In the genomic region with DNA sequence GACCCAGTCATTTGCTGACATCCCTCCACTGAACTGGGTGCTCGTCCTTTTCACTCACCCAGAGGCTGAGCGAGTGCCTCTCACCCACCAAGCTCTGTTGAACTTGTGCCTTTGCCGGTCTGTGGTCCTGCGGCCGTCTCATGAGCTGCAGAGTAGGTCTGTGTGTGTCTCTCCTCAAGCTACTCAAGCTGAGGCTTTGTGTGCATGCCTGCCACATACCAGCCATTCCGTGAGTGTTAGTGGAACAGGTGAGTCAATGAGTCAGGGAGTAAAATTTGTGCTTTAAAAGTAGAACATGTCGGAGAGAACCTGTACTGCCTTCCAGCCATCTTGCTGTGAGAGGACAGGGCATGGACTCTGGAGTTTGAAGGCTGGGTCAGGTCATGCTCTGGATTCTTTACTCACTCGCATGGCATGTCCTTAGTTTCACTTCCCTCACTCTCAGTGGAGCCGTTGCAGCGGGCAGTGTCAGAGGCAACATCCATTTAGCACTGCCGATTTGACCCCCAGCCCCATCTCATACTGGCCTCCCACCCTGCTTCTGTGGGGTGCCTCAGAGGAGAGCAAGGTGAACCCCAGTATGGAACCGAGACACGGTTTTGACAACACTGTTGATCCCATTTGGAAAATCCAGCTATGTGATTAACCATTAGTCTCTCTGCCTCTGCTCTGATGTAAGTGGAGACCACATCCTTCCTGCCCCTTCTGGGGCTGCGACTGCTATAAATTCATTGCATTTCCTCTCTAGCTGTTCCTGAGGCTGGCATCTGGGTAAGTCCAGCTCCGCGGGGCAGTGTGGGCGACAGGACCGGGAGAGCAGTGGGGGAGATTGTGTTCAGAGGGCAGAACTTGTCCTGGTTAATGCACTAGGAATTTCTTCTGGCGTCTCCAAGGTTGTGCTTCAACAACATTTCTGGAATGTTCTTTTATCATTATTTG, we compare ENCODE assay signal across 8 cellular contexts. TPM values are rescaled to one million over a fixed set of nuclear protein-coding genes. Genes with fewer than 3 reads are reported as not detected.
A peak's percentile ranks its signal among the peaks of the same experiment; 100 is the strongest.
DNase-seq lines count a peak whose midpoint lies in the region; ATAC-seq and TF ChIP-seq lines count a peak whose summit lies in the region.

A gene (plus strand): TSS at position 751 of the 939 bp plus-strand sequence. CDS start 2,628 bp downstream, outside the sequence.

- no peaks in the 10 kb centered on the region for H3K27me3 ChIP-seq in BLaER1 treated with 17β-estradiol and CSF1 and Interleukin-3, amounts not matched to agents 10 nM and 100 nM
- no peaks in the 10 kb centered on the region for H3K27me3 ChIP-seq in adrenal gland
- H3K27me3 ChIP-seq in lower lobe of right lung (ENCODE audit: low read depth) = no peaks in the 10 kb centered on the region
- no peaks in the 10 kb centered on the region for H3K27me3 ChIP-seq in upper lobe of right lung

- H3K4me3 ChIP-seq in BLaER1 treated with 17β-estradiol and CSF1 and Interleukin-3, amounts not matched to agents 10 nM and 100 nM = peak within 1 kb of the TSS; percentile 70 to 96 (median 87)
- H3K4me3 ChIP-seq in adrenal gland = peak within 1 kb of the TSS in 1 of 4 donors; percentile 38
- H3K4me3 ChIP-seq in lower lobe of right lung = peak within 1 kb of the TSS; percentile 35
- peak within 1 kb of the TSS; percentile 32 for H3K4me3 ChIP-seq in upper lobe of right lung

- H4K20me1 ChIP-seq in BLaER1 treated with 17β-estradiol and CSF1 and Interleukin-3, amounts not matched to agents 10 nM and 100 nM = peaks cover 15 to 43% (median 36%) of the 10 kb centered on the region in 11 experiments

- peak within 1 kb of the TSS; percentile 87 to 98 (median 95) for H3K9ac ChIP-seq in BLaER1 treated with 17β-estradiol and CSF1 and Interleukin-3, amounts not matched to agents 10 nM and 100 nM

- DNase-seq in adrenal gland = peak; percentile 17 to 62 (median 35)
- peak; percentile 62 for DNase-seq in lower lobe of right lung
- DNase-seq in upper lobe of right lung = peak; percentile 75
- no peak for DNase-seq in NCI-H345 treated with DMSO at 0.1 percent for 48 hours (lab: John Stamatoyannopoulos, UW; ENCODE audit: unreplicated experiment)
- DNase-seq in NK-92 treated with Interleukin-12 subunit alpha and Interleukin-12 subunit beta, amount 100 ng/mL, for 24 hours (lab: John Stamatoyannopoulos, UW) = no peak

- H3K36me3 ChIP-seq in BLaER1 treated with 17β-estradiol and CSF1 and Interleukin-3, amounts not matched to agents 10 nM and 100 nM = peaks cover 27 to 41% (median 36%) of the 10 kb centered on the region in 11 experiments
- H3K36me3 ChIP-seq in adrenal gland (replicated peaks in 1 of 2) = no peaks in the 10 kb centered on the region
- H3K36me3 ChIP-seq in lower lobe of right lung = no peaks in the 10 kb centered on the region
- no peaks in the 10 kb centered on the region for H3K36me3 ChIP-seq in upper lobe of right lung

- peaks cover 0 to 25% (median 20%) of the 10 kb centered on the region in 11 experiments; a peak in 15 of 22 replicates for H3K9me3 ChIP-seq in BLaER1 treated with 17β-estradiol and CSF1 and Interleukin-3, amounts not matched to agents 10 nM and 100 nM (replicated peaks in 1 of 11)
- H3K9me3 ChIP-seq in adrenal gland (replicated peaks in 1 of 3) = no peaks in the 10 kb centered on the region
- no peaks in the 10 kb centered on the region for H3K9me3 ChIP-seq in lower lobe of right lung
- no peaks in the 10 kb centered on the region for H3K9me3 ChIP-seq in upper lobe of right lung

- TF ChIP-seq POLR2A in adrenal gland (IDR thresholded peaks at IDR 0.05) = peak; percentile 44 to 52

- peaks cover 51 to 91% (median 72%) of the 10 kb centered on the region in 10 experiments for H3K4me1 ChIP-seq in BLaER1 treated with 17β-estradiol and CSF1 and Interleukin-3, amounts not matched to agents 10 nM and 100 nM
- H3K4me1 ChIP-seq in adrenal gland (replicated peaks in 1 of 2) (no peaks in the 10 kb centered on the region), lower lobe of right lung (peaks cover 10% of the 10 kb centered on the region), upper lobe of right lung (peaks cover 3% of the 10 kb centered on the region)

- H3K4me2 ChIP-seq in BLaER1 treated with 17β-estradiol and CSF1 and Interleukin-3, amounts not matched to agents 10 nM and 100 nM = peak within 1 kb of the TSS; percentile 83 to 99 (median 94)

- ATAC-seq in HG02623 (IDR thresholded peaks at IDR 0.05; ENCODE audit: unreplicated experiment) (peak; percentile 51), SK-N-SH treated with all-trans-retinoic acid at 6 μM for 48 hours (peak; percentile 94), lower lobe of right lung (peak; percentile 79 to 85), upper lobe of right lung (peak; percentile 89)

- WGBS in adrenal gland, 4 donors = 55 to 67% (median 66%) methylated on average over 17 to 19 of the region's 19 CpGs

- peak within 1 kb of the TSS; percentile 82 to 99 (median 97) for H3K27ac ChIP-seq in BLaER1 treated with 17β-estradiol and CSF1 and Interleukin-3, amounts not matched to agents 10 nM and 100 nM
- H3K27ac ChIP-seq in adrenal gland (peak within 1 kb of the TSS in 1 of 5 donors; percentile 80), lower lobe of right lung (peak within 1 kb of the TSS; percentile 47), upper lobe of right lung (peak within 1 kb of the TSS; percentile 63)

- TF ChIP-seq CTCF in adrenal gland (IDR thresholded peaks at IDR 0.05) (no peak), lower lobe of right lung (IDR thresholded peaks at IDR 0.05) (no peak), upper lobe of right lung (IDR thresholded peaks at IDR 0.05) (no peak)

- intact Hi-C loops in adrenal gland (cut with DNase I) (no loop called here), lower lobe of right lung (cut with DNase I) (no loop called here), upper lobe of right lung (cut with DNase I) (no loop called here)

TF ChIP-seq in SK-N-SH treated with all-trans-retinoic acid at 6 μM for 48 hours, 23 proteins besides CTCF, POLR2A, EP300 and RAD21:
- TF ChIP-seq, protein P1, sequence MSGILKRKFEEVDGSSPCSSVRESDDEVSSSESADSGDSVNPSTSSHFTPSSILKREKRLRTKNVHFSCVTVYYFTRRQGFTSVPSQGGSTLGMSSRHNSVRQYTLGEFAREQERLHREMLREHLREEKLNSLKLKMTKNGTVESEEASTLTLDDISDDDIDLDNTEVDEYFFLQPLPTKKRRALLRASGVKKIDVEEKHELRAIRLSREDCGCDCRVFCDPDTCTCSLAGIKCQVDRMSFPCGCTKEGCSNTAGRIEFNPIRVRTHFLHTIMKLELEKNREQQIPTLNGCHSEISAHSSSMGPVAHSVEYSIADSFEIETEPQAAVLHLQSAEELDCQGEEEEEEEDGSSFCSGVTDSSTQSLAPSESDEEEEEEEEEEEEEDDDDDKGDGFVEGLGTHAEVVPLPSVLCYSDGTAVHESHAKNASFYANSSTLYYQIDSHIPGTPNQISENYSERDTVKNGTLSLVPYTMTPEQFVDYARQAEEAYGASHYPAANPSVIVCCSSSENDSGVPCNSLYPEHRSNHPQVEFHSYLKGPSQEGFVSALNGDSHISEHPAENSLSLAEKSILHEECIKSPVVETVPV (CRISPR knock-in tag; IDR thresholded peaks at IDR 0.05) = no peak
- no peak for TF ChIP-seq GLIS3 (CRISPR knock-in tag; IDR thresholded peaks at IDR 0.05)
- no peak for TF ChIP-seq TOX (CRISPR knock-in tag; IDR thresholded peaks at IDR 0.05; ENCODE audit: borderline replicate concordance)
- TF ChIP-seq SNAI2 (CRISPR knock-in tag; IDR thresholded peaks at IDR 0.05) = no peak
- peak; percentile 41; the same call in 1 of the 2 replicates for TF ChIP-seq OSR1 (CRISPR knock-in tag; IDR thresholded peaks at IDR 0.05)
- TF ChIP-seq ZFP3 (CRISPR knock-in tag; IDR thresholded peaks at IDR 0.05) = no peak

RNA-seq across cellular contexts. Expression of the gene that starts here (rescaled TPM):
- 1 to 10 TPM; 1.4 to 3.4 (median 2.2) TPM for total RNA-seq in adrenal gland
- polyA plus RNA-seq in adrenal gland = 1 to 10 TPM in 1 of 3 donors, under 1 TPM in 2; 0.64 to 1.4 (median 0.67) TPM
- total RNA-seq in lower lobe of right lung = 3.5 TPM
- total RNA-seq in upper lobe of right lung = 4.9 TPM

Comparison
In these comparisons a context has a peak if more than half of its experiments do, and no peak if none do; other contexts are left out.
1. DNase-seq: peak in adrenal gland (7 of 7), lower lobe of right lung (single experiment) and upper lobe of right lung (single experiment); none in NCI-H345 treated with DMSO at 0.1 percent for 48 hours (single experiment) and NK-92 treated with Interleukin-12 subunit alpha and Interleukin-12 subunit beta, amount 100 ng/mL, for 24 hours (single experiment).
2. Peak in every context shown above with its lines, with median percentiles within 50 percentile points of each other: ATAC-seq.